In the genomic region with DNA sequence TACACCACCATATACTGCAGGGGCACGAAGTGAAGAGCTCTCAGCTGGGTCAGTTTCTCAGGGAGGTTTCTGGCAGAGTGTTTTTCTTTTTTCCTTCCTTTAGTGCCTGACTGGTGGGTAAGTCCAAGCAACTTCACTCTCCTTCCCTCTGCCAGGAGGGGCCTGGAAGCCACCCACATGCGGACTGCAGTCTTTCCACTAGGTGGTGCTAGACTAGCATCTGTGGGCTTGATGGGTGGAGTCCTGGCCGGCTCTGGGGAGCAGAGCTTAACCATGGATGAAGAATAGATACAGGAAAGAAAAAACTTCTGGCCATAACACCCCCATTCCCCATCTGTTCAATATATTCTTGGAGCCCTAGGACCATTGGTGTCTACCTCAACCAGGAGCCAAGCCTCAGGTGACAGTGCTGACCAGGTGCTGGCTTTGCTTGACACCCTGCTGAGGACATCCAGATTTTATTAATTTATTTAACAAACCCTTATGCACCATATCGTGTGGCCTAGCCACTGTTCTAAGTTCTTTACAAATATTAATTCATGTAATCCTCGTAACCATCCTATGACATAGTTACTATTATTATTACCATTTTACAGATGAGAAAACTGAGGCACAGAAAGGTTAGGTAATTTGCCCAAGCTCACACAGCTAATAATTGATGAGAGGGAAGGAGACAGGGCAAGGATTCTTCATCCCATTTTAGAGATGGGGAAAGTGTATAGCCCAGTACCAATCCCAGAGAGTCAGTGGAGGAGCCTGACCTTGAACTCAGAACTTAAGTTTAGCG, we compare ENCODE assay signal across 9 cellular contexts.
DNase-seq lines count a peak whose midpoint lies in the region; ATAC-seq, FAIRE-seq and TF ChIP-seq lines count a peak whose summit lies in the region.
"Had no signal": no experiment of that assay in that cellular context is flagged by ENCODE, and none has a peak within 500 bp of the region (broad histone marks: within the 10 kb centered on the region; RNA-seq: fewer than 3 reads in every experiment).

No MANE protein-coding gene starts in this region.

- H3K4me3 ChIP-seq in CD8-positive, alpha-beta T cell (ENCODE audit: low read depth, low read length), result no peak overlapping the region
- H3K4me3 ChIP-seq in fibroblast of the aortic adventitia (ENCODE audit: low read depth, low read length), result no peak overlapping the region

- peaks cover 14% of the 10 kb centered on the region for H3K4me1 Mint-ChIP-seq in CD8-positive, alpha-beta T cell (ENCODE audit: low read depth)

- H3K9me3 Mint-ChIP-seq in CD8-positive, alpha-beta T cell, result no peaks in the 10 kb centered on the region
- H3K9me3 Mint-ChIP-seq: T-helper 1 cell treated with Interleukin-12 subunit alpha and Interleukin-12 subunit beta and Interleukin-4 antibody, amounts not matched to agents 30 μg/mL and 1 μg/mL, for 36 hours had no signal

- H3K4me3 Mint-ChIP-seq in CD8-positive, alpha-beta T cell, result no peak overlapping the region
- H3K4me3 Mint-ChIP-seq: T-helper 1 cell treated with Interleukin-12 subunit alpha and Interleukin-12 subunit beta and Interleukin-4 antibody, amounts not matched to agents 30 μg/mL and 1 μg/mL, for 36 hours had no signal

- no peak for ATAC-seq in CD8-positive, alpha-beta T cell
- ATAC-seq in HG03571 (IDR thresholded peaks at IDR 0.05; ENCODE audit: unreplicated experiment), result no peak

- no peaks in the 10 kb centered on the region for H3K27me3 ChIP-seq in CD8-positive, alpha-beta T cell (ENCODE audit: insufficient read depth, low read length)

- TF ChIP-seq POLR2A in H54 (IDR thresholded peaks at IDR 0.05; ENCODE audit: low read depth, low read length), result no peak

- peak; percentile 28 for TF ChIP-seq CTCF in CD8-positive, alpha-beta T cell (IDR thresholded peaks at IDR 0.05)
- peak; percentile 63 for TF ChIP-seq CTCF in fibroblast of the aortic adventitia (IDR thresholded peaks at IDR 0.05; ENCODE audit: insufficient read depth, low read length)

- H3K36me3 Mint-ChIP-seq in CD8-positive, alpha-beta T cell, result no peaks in the 10 kb centered on the region

- peak in 1 of 7 experiments; percentile 19 for DNase-seq in CD8-positive, alpha-beta T cell
- DNase-seq in H54 (ENCODE audit: insufficient read length, low spot score), result peak; percentile 85
- DNase-seq in NCI-H345 treated with DMSO at 0.1 percent for 48 hours (lab: John Stamatoyannopoulos, UW; ENCODE audit: unreplicated experiment), result peak; percentile 40
- DNase-seq in activated CD4-positive, alpha-beta T cell treated with anti-CD3 and anti-CD28 coated beads, Interleukin-2, amount 50 U/mL, for 1 hour, result peak; percentile 13
- DNase-seq in fibroblast of the aortic adventitia (ENCODE audit: low read depth), result peak; percentile 47
- peak; percentile 76 for DNase-seq in pons (ENCODE audit: low spot score)
- no peak for DNase-seq in OCI-M2 (lab: John Stamatoyannopoulos, UW; ENCODE audit: unreplicated experiment)

- POLR2A ChIA-PET in CD8-positive, alpha-beta T cell (lab: Charles Lee), result no interaction called here

- peaks cover 10% of the 10 kb centered on the region for H3K4me1 ChIP-seq in CD8-positive, alpha-beta T cell (ENCODE audit: insufficient read depth, low read length)

- intact Hi-C loops in CD8-positive, alpha-beta T cell (cut with DNase I, micrococcal nuclease), result no loop called here

- no peak overlapping the region for H3K27ac Mint-ChIP-seq in CD8-positive, alpha-beta T cell
- H3K27ac Mint-ChIP-seq: T-helper 1 cell treated with Interleukin-12 subunit alpha and Interleukin-12 subunit beta and Interleukin-4 antibody, amounts not matched to agents 30 μg/mL and 1 μg/mL, for 36 hours had no signal

- no peak overlapping the region for H3K27ac ChIP-seq in CD8-positive, alpha-beta T cell (ENCODE audit: low read depth, low read length)

- FAIRE-seq in H54 (lab: Jason Lieb, UNC), result no peak

- H3K36me3 ChIP-seq in CD8-positive, alpha-beta T cell (ENCODE audit: insufficient read depth, low read length), result no peaks in the 10 kb centered on the region

- CTCF ChIA-PET in CD8-positive, alpha-beta T cell (lab: Charles Lee), result interaction anchor here (0.6 to 1.9 kb wide), 3 partner anchors 9 to 38 kb away, joined by 3 to 6 read pairs (median 3); no protein-coding TSS in a partner anchor

- H3K27me3 Mint-ChIP-seq in CD8-positive, alpha-beta T cell (ENCODE audit: low read depth), result peaks cover 4% of the 10 kb centered on the region

- no peaks in the 10 kb centered on the region for H3K9me3 ChIP-seq in CD8-positive, alpha-beta T cell (ENCODE audit: low read length)
